Comparison of ENCODE assay signal across 8 cellular contexts in genomic region chr19:58538257-58539168, GRCh38. TPM values are rescaled to one million over a fixed set of nuclear protein-coding genes. Genes with fewer than 3 reads are reported as not detected.
DNase-seq lines count a peak whose midpoint lies in the region; ATAC-seq and TF ChIP-seq lines count a peak whose summit lies in the region.

No MANE protein-coding gene starts in this region.

- intact Hi-C loops in Calu3 (cut with micrococcal nuclease; ENCODE audit: unreplicated experiment), result no loop called here

- peaks cover 11% of the 10 kb centered on the region for H3K4me1 Mint-ChIP-seq in Calu3 (ENCODE audit: low read depth, unreplicated experiment)
- H3K4me1 Mint-ChIP-seq in brain, result peaks cover 7% of the 10 kb centered on the region

- TF ChIP-seq CTCF in Calu3 (IDR thresholded peaks at IDR 0.05; ENCODE audit: unreplicated experiment) (no peak), brain (conservative IDR thresholded peaks at IDR 0.05) (no peak), lung (IDR thresholded peaks at IDR 0.05; ENCODE audit: control extremely low read depth, extremely low read depth) (no peak), tibial nerve (IDR thresholded peaks at IDR 0.05) (no peak), BE2C (IDR thresholded peaks at IDR 0.05; ENCODE audit: low read depth, low read length) (no peak)

- WGBS in lung, 2 donors, result 2% methylated on average over 54 to 55 of the region's 55 CpGs
- WGBS in tibial nerve, 2 donors, result 3% methylated on average over 22 to 51 of the region's 55 CpGs

- H3K27ac Mint-ChIP-seq in Calu3 (ENCODE audit: unreplicated experiment) (peak overlapping the region; percentile 41), brain (peak overlapping the region in 4 of 5 experiments; percentile 83 to 92 (median 89))

- DNase-seq in Calu3 (peak; percentile 64), NCI-H69 (lab: John Stamatoyannopoulos, UW) (peak; percentile 97), lung (ENCODE audit: low spot score) (no peak), tibial nerve (ENCODE audit: low spot score in 2 of 2) (no peak), NCI-H187 treated with DMSO at 0.1 percent for 48 hours (lab: John Stamatoyannopoulos, UW) (no peak), BE2C (no peak)

- H3K36me3 Mint-ChIP-seq in Calu3 (ENCODE audit: insufficient read depth, unreplicated experiment) (peaks cover 14% of the 10 kb centered on the region), brain (no peaks in the 10 kb centered on the region)

- H3K27me3 ChIP-seq in lung (ENCODE audit: control insufficient read depth, insufficient read depth), result no peaks in the 10 kb centered on the region
- H3K27me3 ChIP-seq in tibial nerve, result peaks cover 0 to 36% of the 10 kb centered on the region in 2 donors
- no peaks in the 10 kb centered on the region; the same call in 1 of the 2 replicates for H3K27me3 ChIP-seq in BE2C

- H3K9me3 ChIP-seq in lung (ENCODE audit: control insufficient read depth in 2 of 2, insufficient read depth in 1 of 2, low read length in 1 of 2) (no peaks in the 10 kb centered on the region), tibial nerve (no peaks in the 10 kb centered on the region), BE2C (no peaks in the 10 kb centered on the region)

- CTCF ChIA-PET in Calu3 (lab: Charles Lee), result no interaction called here

- ATAC-seq in lung (ENCODE audit: insufficient read depth, low FRiP score), result peak; percentile 62
- no peak for ATAC-seq in HG03108 (IDR thresholded peaks at IDR 0.05; ENCODE audit: unreplicated experiment)

- TF ChIP-seq EP300 in tibial nerve (IDR thresholded peaks at IDR 0.05), result no peak

- peaks cover 0 to 6% of the 10 kb centered on the region in 2 donors for H3K4me1 ChIP-seq in lung (ENCODE audit: control insufficient read depth in 2 of 2, insufficient read depth in 2 of 2, low read length in 2 of 2)
- H3K4me1 ChIP-seq in tibial nerve, result peaks cover 0 to 13% (median 6%) of the 10 kb centered on the region in 4 donors
- no peaks in the 10 kb centered on the region for H3K4me1 ChIP-seq in BE2C

- H3K9me3 Mint-ChIP-seq in Calu3 (ENCODE audit: low read depth, unreplicated experiment), result no peaks in the 10 kb centered on the region
- no peaks in the 10 kb centered on the region for H3K9me3 Mint-ChIP-seq in brain

- H3K4me3 ChIP-seq in lung, result peak overlapping the region; percentile 10
- peak overlapping the region in 3 of 4 donors; percentile 16 to 37 (median 28) for H3K4me3 ChIP-seq in tibial nerve
- no peak overlapping the region for H3K4me3 ChIP-seq in BE2C (ENCODE audit: low read depth, low read length)

- H3K27me3 Mint-ChIP-seq in Calu3 (ENCODE audit: unreplicated experiment), result peaks cover 68% of the 10 kb centered on the region
- peaks cover 28% of the 10 kb centered on the region for H3K27me3 Mint-ChIP-seq in brain

- no TSS peak for BruUV-seq in Calu3 (replicated peaks; lab: Mats Ljungman, UMichigan)

- H3K27ac ChIP-seq in lung (ENCODE audit: low read depth in 1 of 2, low read length in 1 of 2) (no peak overlapping the region), tibial nerve (peak overlapping the region in 1 of 4 donors; percentile 7)

- no peak for TF ChIP-seq POLR2A in tibial nerve (IDR thresholded peaks at IDR 0.05)

- H3K4me3 Mint-ChIP-seq in Calu3 (ENCODE audit: low read depth, unreplicated experiment) (peak overlapping the region; percentile 62), brain (peak overlapping the region; percentile 79 to 82 (median 81))

- H3K36me3 ChIP-seq in lung (ENCODE audit: control insufficient read depth in 2 of 2, insufficient read depth in 2 of 2, low read length in 2 of 2) (no peaks in the 10 kb centered on the region), tibial nerve (no peaks in the 10 kb centered on the region), BE2C (no peaks in the 10 kb centered on the region)

RNA-seq across cellular contexts. Expression of gene TRIM28, which starts 5.4 kb away (rescaled TPM):
- 558 and 582 TPM in 2 replicates for total RNA-seq in Calu3 (2022)
- polyA plus RNA-seq in brain (ENCODE audit: insufficient read depth, low read depth, low replicate concordance), result 698 TPM
- total RNA-seq in lung, result 100 to 1,000 TPM; 171 to 250 TPM
- polyA plus RNA-seq in lung, result 100 to 1,000 TPM; 175 to 188 TPM
- 100 to 1,000 TPM; 136 to 299 (median 159) TPM for total RNA-seq in tibial nerve
- 511 TPM for polyA plus RNA-seq in BE2C (2012; ENCODE audit: insufficient read depth, insufficient read length, low read depth)

RNA-seq across cellular contexts. Expression of gene CHMP2A, which starts 16.4 kb away (rescaled TPM):
- total RNA-seq in Calu3 (2022) (168 TPM in 2 replicates), lung (100 to 1,000 TPM in 1 of 2 donors, 10 to 100 TPM in 1; 87.7 to 156 TPM), tibial nerve (100 to 1,000 TPM in 3 of 4 donors, 10 to 100 TPM in 1; 90.0 to 146 (median 128) TPM)
- polyA plus RNA-seq in brain (ENCODE audit: insufficient read depth, low read depth, low replicate concordance) (216 TPM), lung (100 to 1,000 TPM; 227 to 309 TPM)
- polyA plus RNA-seq in BE2C (2012; ENCODE audit: insufficient read depth, insufficient read length, low read depth), result 355 TPM

RNA-seq across cellular contexts. Expression of gene ZBTB45, which starts 18.9 kb away (rescaled TPM):
- total RNA-seq in Calu3 (2022) (17.7 and 19.6 TPM in 2 replicates), lung (10 to 100 TPM in 1 of 2 donors, 1 to 10 TPM in 1; 6.0 to 20.2 TPM), tibial nerve (10 to 100 TPM in 3 of 4 donors, 1 to 10 TPM in 1; 9.8 to 16.5 (median 12.6) TPM)
- polyA plus RNA-seq in brain (ENCODE audit: insufficient read depth, low read depth, low replicate concordance) (16.1 TPM), lung (1 to 10 TPM; 7.7 to 9.6 TPM)
- polyA plus RNA-seq in BE2C (2012; ENCODE audit: insufficient read depth, insufficient read length, low read depth), result 31.4 TPM

RNA-seq across cellular contexts. Expression of gene UBE2M, which starts 19.9 kb away (rescaled TPM):
- total RNA-seq in Calu3 (2022) (123 and 131 TPM in 2 replicates), lung (10 to 100 TPM; 25.9 to 55.6 TPM), tibial nerve (10 to 100 TPM; 18.4 to 38.2 (median 29.4) TPM)
- polyA plus RNA-seq in brain (ENCODE audit: insufficient read depth, low read depth, low replicate concordance) (192 TPM), lung (10 to 100 TPM; 55.7 to 60.7 TPM)
- 219 TPM for polyA plus RNA-seq in BE2C (2012; ENCODE audit: insufficient read depth, insufficient read length, low read depth)

RNA-seq across cellular contexts. Expression of gene SLC27A5, which starts 26.7 kb away (rescaled TPM):
- total RNA-seq in Calu3 (2022) (3.7 and 5.8 TPM in 2 replicates), lung (10 to 100 TPM in 1 of 2 donors, 1 to 10 TPM in 1; 7.9 to 11.3 TPM), tibial nerve (10 to 100 TPM; 10.5 to 17.7 (median 13.4) TPM)
- polyA plus RNA-seq in brain (ENCODE audit: insufficient read depth, low read depth, low replicate concordance) (30.5 TPM), lung (10 to 100 TPM; 14.6 to 19.0 TPM)
- 44.5 TPM for polyA plus RNA-seq in BE2C (2012; ENCODE audit: insufficient read depth, insufficient read length, low read depth)

Comparison
In these comparisons a context has a peak if more than half of its experiments do, and no peak if none do; other contexts are left out.
1. DNase-seq: peak in Calu3 (single experiment) and NCI-H69 (single experiment); none in lung (single experiment), tibial nerve (0 of 2), NCI-H187 treated with DMSO at 0.1 percent for 48 hours (single experiment) and BE2C (single experiment).